Comparison of ENCODE assay signal across 1 cellular context in the genomic region with DNA sequence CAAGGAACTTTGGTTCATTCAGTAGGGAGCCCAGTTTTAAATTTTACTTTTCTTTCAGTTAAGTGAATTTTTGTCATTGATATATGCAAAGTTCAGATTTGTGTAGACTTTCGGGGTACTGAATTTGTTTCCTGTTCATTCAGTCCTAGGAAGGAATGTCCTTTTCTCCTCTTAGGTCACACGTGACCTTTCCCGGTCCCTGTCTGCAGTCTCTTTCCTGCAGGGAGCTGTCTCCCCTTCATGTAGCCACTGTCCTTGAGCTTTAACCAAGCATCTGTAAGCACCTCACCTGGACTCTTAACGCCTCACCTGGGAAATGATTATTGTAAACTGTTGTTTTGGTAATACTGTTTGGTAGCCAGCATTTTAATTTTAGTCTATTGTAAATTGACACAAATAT.
TF ChIP-seq lines count a peak whose summit lies in the region.

No MANE protein-coding gene starts in this region.

TF ChIP-seq in GM23338, 12 proteins besides CTCF, POLR2A, EP300 and RAD21 (continued from another document):
- no peak for TF ChIP-seq ETS1 (IDR thresholded peaks at IDR 0.05)
- no peak for TF ChIP-seq CREB1 (CRISPR knock-in tag; IDR thresholded peaks at IDR 0.05; ENCODE audit: low read depth)
- no peak for TF ChIP-seq ZNF462 (CRISPR knock-in tag; IDR thresholded peaks at IDR 0.05)
- TF ChIP-seq JUNB (IDR thresholded peaks at IDR 0.05; ENCODE audit: unreplicated experiment), result no peak
- no peak for TF ChIP-seq EZH2 (IDR thresholded peaks at IDR 0.05; ENCODE audit: low read depth, unreplicated experiment)
